Comparison of ENCODE assay signal across 11 cellular contexts in the genomic region with DNA sequence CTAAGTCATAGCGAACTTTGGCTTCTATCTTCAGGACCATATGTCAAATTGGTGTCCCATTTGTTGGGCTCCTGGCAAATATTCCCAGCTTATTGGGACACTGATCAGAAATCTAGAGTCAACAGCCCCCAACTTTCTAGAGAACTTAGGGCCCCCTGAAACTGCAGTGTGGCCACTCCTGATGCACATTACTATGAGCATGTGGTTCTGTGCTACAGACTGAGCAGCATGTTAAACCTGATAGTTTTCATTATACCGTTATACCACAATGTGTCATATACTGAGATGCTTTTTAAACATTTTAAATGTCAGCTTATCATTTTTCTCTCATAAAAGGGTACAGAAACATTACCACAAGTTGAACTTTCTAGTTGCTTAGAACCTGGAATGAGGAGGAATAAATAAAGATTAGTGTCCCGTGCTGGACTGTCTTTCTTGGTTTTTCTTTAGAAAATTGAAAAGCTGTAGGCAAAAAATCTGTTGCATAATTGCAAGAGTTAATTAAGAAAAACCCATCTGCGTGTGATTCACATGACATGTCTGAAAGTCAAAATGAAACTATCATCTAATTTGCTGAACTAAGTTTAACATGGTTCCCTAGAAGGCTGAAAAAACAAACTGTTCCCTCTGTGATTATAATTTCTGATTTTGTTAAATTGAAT. TPM values are rescaled to one million over a fixed set of nuclear protein-coding genes. Genes with fewer than 3 reads are reported as not detected.
A peak's percentile ranks its signal among the peaks of the same experiment; 100 is the strongest.
DNase-seq lines count a peak whose midpoint lies in the region; ATAC-seq and TF ChIP-seq lines count a peak whose summit lies in the region.
"Had no signal": no experiment of that assay in that cellular context is flagged by ENCODE, and none has a peak within 500 bp of the region (broad histone marks: within the 10 kb centered on the region; RNA-seq: fewer than 3 reads in every experiment).

No MANE protein-coding gene starts in this region.

- H3K4me3 ChIP-seq in PC-3 (ENCODE audit: low read length) (no peak overlapping the region), prostate gland (no peak overlapping the region)

- no peaks in the 10 kb centered on the region for H3K9me2 ChIP-seq in PC-3 (replicated peaks; ENCODE audit: low read length)

- H3K36me3 Mint-ChIP-seq in activated CD4-positive, alpha-beta T cell treated with anti-CD3 and anti-CD28 coated beads for 36 hours (ENCODE audit: low read depth), result peaks cover 2% of the 10 kb centered on the region
- no peaks in the 10 kb centered on the region for H3K36me3 Mint-ChIP-seq in stimulated activated naive B cell treated with anti-CD40 and anti-IgM and Interleukin-4, amounts not matched to agents 10 μg/mL and 1 μg/mL and 100 μg/mL, for 72 hours

- H3K4me1 Mint-ChIP-seq in activated CD4-positive, alpha-beta T cell treated with anti-CD3 and anti-CD28 coated beads for 36 hours, result peaks cover 38% of the 10 kb centered on the region
- peaks cover 14 to 27% of the 10 kb centered on the region in 2 donors for H3K4me1 Mint-ChIP-seq in stimulated activated naive B cell treated with anti-CD40 and anti-IgM and Interleukin-4, amounts not matched to agents 10 μg/mL and 1 μg/mL and 100 μg/mL, for 72 hours

- no peaks in the 10 kb centered on the region for H3K9me3 Mint-ChIP-seq in activated CD4-positive, alpha-beta T cell treated with anti-CD3 and anti-CD28 coated beads for 36 hours (ENCODE audit: low read depth)
- no peaks in the 10 kb centered on the region for H3K9me3 Mint-ChIP-seq in stimulated activated naive B cell treated with anti-CD40 and anti-IgM and Interleukin-4, amounts not matched to agents 10 μg/mL and 1 μg/mL and 100 μg/mL, for 72 hours

- intact Hi-C loops in activated CD4-positive, alpha-beta T cell treated with anti-CD3 and anti-CD28 coated beads for 36 hours (cut with DNase I, micrococcal nuclease), result loop anchor here (1.0 to 2.0 kb wide), 3 partner anchors 17 to 67 kb away; partner anchors contain the start of gene CTSC (in 1 of the 2)
- intact Hi-C loops in PC-3 (cut with micrococcal nuclease) (no loop called here), prostate gland (cut with DNase I) (no loop called here)

- no peaks in the 10 kb centered on the region for H4K20me1 ChIP-seq in PC-3 (ENCODE audit: low read length)

- no peak overlapping the region for H3K27ac Mint-ChIP-seq in activated CD4-positive, alpha-beta T cell treated with anti-CD3 and anti-CD28 coated beads for 36 hours
- peak overlapping the region; percentile 20 for H3K27ac Mint-ChIP-seq in stimulated activated naive B cell treated with anti-CD40 and anti-IgM and Interleukin-4, amounts not matched to agents 10 μg/mL and 1 μg/mL and 100 μg/mL, for 72 hours

- H3K4me3 Mint-ChIP-seq in activated CD4-positive, alpha-beta T cell treated with anti-CD3 and anti-CD28 coated beads for 36 hours, result peak overlapping the region; percentile 19
- H3K4me3 Mint-ChIP-seq in stimulated activated naive B cell treated with anti-CD40 and anti-IgM and Interleukin-4, amounts not matched to agents 10 μg/mL and 1 μg/mL and 100 μg/mL, for 72 hours, result no peak overlapping the region

- no peaks in the 10 kb centered on the region for H3K9me3 ChIP-seq in PC-3 (ENCODE audit: low read length)
- H3K9me3 ChIP-seq in prostate gland, result no peaks in the 10 kb centered on the region

- H3K4me2 ChIP-seq in PC-3 (ENCODE audit: low read length), result no peak overlapping the region

- TF ChIP-seq CTCF in PC-3 (conservative IDR thresholded peaks at IDR 0.05; ENCODE audit: low read depth, low read length) (no peak), prostate gland (IDR thresholded peaks at IDR 0.05) (no peak)

- H3K4me1 ChIP-seq in PC-3 (ENCODE audit: insufficient read depth, low read length) (peaks cover 32% of the 10 kb centered on the region), prostate gland (replicated peaks) (no peaks in the 10 kb centered on the region)
- H3K4me1 ChIP-seq: parathyroid adenoma had no signal

- no peaks in the 10 kb centered on the region for H3K79me2 ChIP-seq in PC-3 (ENCODE audit: low read length)
- H3K79me2 ChIP-seq: parathyroid adenoma had no signal

- POLR2A ChIA-PET in activated CD4-positive, alpha-beta T cell treated with anti-CD3 and anti-CD28 coated beads for 36 hours (lab: Charles Lee), result interaction anchor here (0.6 to 1.8 kb wide), 4 partner anchors 16 to 25 kb away, joined by 3 to 5 read pairs (median 3); partner anchors contain the start of gene CTSC
- POLR2A ChIA-PET in PC-3 (lab: Charles Lee; ENCODE audit: unreplicated experiment), result no interaction called here

- H3K9ac ChIP-seq in PC-3 (ENCODE audit: low read length), result no peak overlapping the region
- H3K9ac ChIP-seq: parathyroid adenoma had no signal

- ATAC-seq in activated CD4-positive, alpha-beta T cell treated with anti-CD3 and anti-CD28 coated beads for 36 hours, result peak; percentile 56
- ATAC-seq in HG02840 (IDR thresholded peaks at IDR 0.05; ENCODE audit: low FRiP score, unreplicated experiment) (peak; percentile 35), PC-3 (no peak)
- ATAC-seq in stimulated activated naive B cell treated with anti-CD40 and anti-IgM and Interleukin-4, amounts not matched to agents 10 μg/mL and 1 μg/mL and 100 μg/mL, for 72 hours (replicated peaks), result peak; percentile 87 to 88
- ATAC-seq: SK-N-SH treated with all-trans-retinoic acid at 6 μM for 48 hours had no signal

- 69% methylated on average over 4 of the region's 4 CpGs for WGBS in prostate gland

- peaks cover 8% of the 10 kb centered on the region for H3F3A ChIP-seq in PC-3 (ENCODE audit: low read length, unreplicated experiment)

- TF ChIP-seq POLR2A in prostate gland (IDR thresholded peaks at IDR 0.05), result no peak

- H3K27ac ChIP-seq in PC-3 (ENCODE audit: low read length) (peak overlapping the region; percentile 44), prostate gland (no peak overlapping the region)
- H3K27ac ChIP-seq: parathyroid adenoma had no signal

- no peaks in the 10 kb centered on the region for H3K27me3 Mint-ChIP-seq in activated CD4-positive, alpha-beta T cell treated with anti-CD3 and anti-CD28 coated beads for 36 hours
- H3K27me3 Mint-ChIP-seq in stimulated activated naive B cell treated with anti-CD40 and anti-IgM and Interleukin-4, amounts not matched to agents 10 μg/mL and 1 μg/mL and 100 μg/mL, for 72 hours, result no peaks in the 10 kb centered on the region

- no peak for DNase-seq in activated CD4-positive, alpha-beta T cell treated with anti-CD3 and anti-CD28 coated beads for 36 hours
- DNase-seq in activated CD4-positive, alpha-beta T cell treated with anti-CD3 and anti-CD28 coated beads for 1 hour, result no peak
- no peak for DNase-seq in PC-3
- no peak for DNase-seq in stimulated activated naive B cell treated with anti-CD40 and anti-IgM and Interleukin-4, amounts not matched to agents 10 μg/mL and 1 μg/mL and 100 μg/mL, for 72 hours
- DNase-seq in NCI-H1417 (lab: John Stamatoyannopoulos, UW), result no peak
- no peak for DNase-seq in NCI-H146 (lab: John Stamatoyannopoulos, UW)
- no peak for DNase-seq in prostate gland (ENCODE audit: low spot score)
- DNase-seq: NCI-H226 had no signal

- CTCF ChIA-PET in activated CD4-positive, alpha-beta T cell treated with anti-CD3 and anti-CD28 coated beads for 36 hours (lab: Charles Lee), result interaction anchor here (1.0 to 1.1 kb wide), 2 partner anchors 17 to 189 kb away, joined by 3 to 6 read pairs; partner anchors contain the start of gene CTSC
- CTCF ChIA-PET in PC-3 (lab: Charles Lee), result no interaction called here

- no peak overlapping the region for H2AFZ ChIP-seq in PC-3 (ENCODE audit: low read length)
- H2AFZ ChIP-seq: parathyroid adenoma had no signal

- no peaks in the 10 kb centered on the region for H3K27me3 ChIP-seq in PC-3 (ENCODE audit: low read length)
- no peaks in the 10 kb centered on the region for H3K27me3 ChIP-seq in prostate gland (replicated peaks; ENCODE audit: insufficient read depth)

- no TSS peak for BruUV-seq in PC-3 (replicated peaks; lab: Mats Ljungman, UMichigan)

- H3K36me3 ChIP-seq in PC-3 (ENCODE audit: low read depth, low read length), result no peaks in the 10 kb centered on the region
- no peaks in the 10 kb centered on the region for H3K36me3 ChIP-seq in prostate gland

RNA-seq across cellular contexts. Expression of gene CTSC, which starts 16.4 kb away (rescaled TPM):
- total RNA-seq in activated CD4-positive, alpha-beta T cell treated with anti-CD3 and anti-CD28 coated beads for 36 hours, result 10 to 100 TPM; 53.1 to 59.4 TPM
- total RNA-seq in PC-3 (2014; rRNA removed) (200 and 240 TPM in 2 replicates), prostate gland (10 to 100 TPM; 19.4 to 65.5 TPM)

Comparison
In these comparisons a context has a peak if more than half of its experiments do, and no peak if none do; other contexts are left out.
1. intact Hi-C loops: an anchor here in activated CD4-positive, alpha-beta T cell treated with anti-CD3 and anti-CD28 coated beads for 36 hours (1.0 to 2.0 kb wide); none called in PC-3 and prostate gland.